Comparison of ENCODE assay signal across 23 cellular contexts in genomic region chr15:79204886-79205285, GRCh38.
"Had no signal": no experiment of that assay in that cellular context is flagged by ENCODE, and none has a peak within 500 bp of the region (broad histone marks: within the 10 kb centered on the region; RNA-seq: fewer than 3 reads in every experiment).

No MANE protein-coding gene starts in this region.

- H3K4me3 ChIP-seq: left ventricle myocardium inferior, lung, neural progenitor cell, ovary, right atrium auricular region, right lobe of liver, smooth muscle cell, suprapubic skin, thoracic aorta, tibial artery, uterus had no signal

- H3K9me3 ChIP-seq: left ventricle myocardium inferior, ovary, right atrium auricular region, right lobe of liver, suprapubic skin, thoracic aorta, tibial artery, uterus had no signal

- H3K4me2 ChIP-seq: neural progenitor cell, smooth muscle cell had no signal

- H3K27me3 ChIP-seq: ovary, right atrium auricular region had no signal

- H3K4me1 ChIP-seq: right lobe of liver, suprapubic skin, tibial artery, uterus had no signal

- DNase-seq: hippocampal formation; kidney; left colon; left ventricle myocardium inferior; mesendoderm; naive B cell; natural killer cell; nephron progenitor cell; ovary; right lobe of liver; stimulated activated CD4-positive, alpha-beta T cell treated with anti-CD3 and anti-CD28 coated beads, Interleukin-1b, Interleukin-23, amount 100 ng/mL, for 48 hours; stimulated activated CD4-positive, alpha-beta T cell treated with anti-CD3 and anti-CD28 coated beads, Interleukin-2, amount 100 ng/mL, for 48 hours; stimulated activated CD4-positive, alpha-beta T cell treated with anti-CD3 and anti-CD28 coated beads, Interleukin-4, amount 100 ng/mL, for 4 hours; stimulated activated CD8-positive, alpha-beta memory T cell treated with anti-CD3 and anti-CD28 coated beads, Interleukin-4, amount 100 ng/mL, for 48 hours; stimulated activated naive B cell treated with anti-CD40 and anti-IgM and Interleukin-4, amounts not matched to agents 10 μg/mL and 1 μg/mL and 100 μg/mL, for 72 hours; tibial artery; uterus had no signal

- H3K36me3 ChIP-seq: left ventricle myocardium inferior, neural progenitor cell, ovary, right atrium auricular region, right lobe of liver, suprapubic skin, thoracic aorta, tibial artery, uterus had no signal

- H2AFZ ChIP-seq: neural progenitor cell had no signal

- H3K27ac ChIP-seq: left ventricle myocardium inferior, neural progenitor cell, ovary, right atrium auricular region, right lobe of liver, suprapubic skin, thoracic aorta, tibial artery, uterus had no signal

- H3K9ac ChIP-seq: neural progenitor cell had no signal
